ENCODE assay signal across 8 cellular contexts in genomic region chr3:70982700-70983140, GRCh38.
DNase-seq lines count a peak whose midpoint lies in the region; ATAC-seq, FAIRE-seq and TF ChIP-seq lines count a peak whose summit lies in the region.

No MANE protein-coding gene starts in this region.

- H3K4me1 ChIP-seq in GM12878 (ENCODE audit: control insufficient read depth, insufficient read depth, low read length), result 0 out of 2 replicates have a peak, but pooled peaks cover 4% of the 10 kb centered on the region
- peaks cover 0 to 84% (median 80%) of the 10 kb centered on the region in 4 donors for H3K4me1 ChIP-seq in sigmoid colon

- no peak for FAIRE-seq in GM12878 (lab: Jason Lieb, UNC)

- in situ Hi-C loops in GM12878 (cut with MboI), result no loop called here

- no peaks in the 10 kb centered on the region for H3K9me3 ChIP-seq in MG63
- H3K9me3 ChIP-seq in GM12878 (replicated peaks; ENCODE audit: control insufficient read depth, insufficient read depth, low read length), result no peaks in the 10 kb centered on the region
- no peaks in the 10 kb centered on the region for H3K9me3 ChIP-seq in sigmoid colon

- H3K27ac ChIP-seq in GM12878 (ENCODE audit: control insufficient read depth, insufficient read depth) (peak overlapping the region; percentile 48; the same call in 1 of the 2 replicates), sigmoid colon (peak overlapping the region; percentile 74 to 90 (median 84))

- TF ChIP-seq POLR2A in GM12878 (IDR thresholded peaks at IDR 0.05; ENCODE audit: low read depth, low read length), result no peak
- no peak for TF ChIP-seq POLR2A in sigmoid colon (IDR thresholded peaks at IDR 0.05)

- H3K27me3 ChIP-seq in MG63 (no peaks in the 10 kb centered on the region), GM12878 (replicated peaks in 1 of 2; ENCODE audit: control insufficient read depth in 2 of 2, insufficient read depth in 2 of 2, low read length in 1 of 2) (no peaks in the 10 kb centered on the region), sigmoid colon (no peaks in the 10 kb centered on the region)

- RAD21 ChIA-PET in GM12878 (lab: Charles Lee; ENCODE audit: unreplicated experiment), result no interaction called here

- POLR2A ChIA-PET in GM12878 (lab: Charles Lee), result no interaction called here

- H3K9ac ChIP-seq in GM12878 (ENCODE audit: control insufficient read depth, insufficient read depth, low read length), result no peak overlapping the region

- peak; percentile 76 for ATAC-seq in GM19463 (IDR thresholded peaks at IDR 0.05; ENCODE audit: unreplicated experiment)
- ATAC-seq in GM12878, result peak; percentile 91

- CTCF ChIA-PET in GM12878 (lab: Yijun Ruan, JAX), result no interaction called here

- H3K4me3 ChIP-seq in AG10803 (ENCODE audit: low read length), result peak overlapping the region; percentile 39
- no peak overlapping the region for H3K4me3 ChIP-seq in MG63
- no peak overlapping the region for H3K4me3 ChIP-seq in GM12878
- peak overlapping the region in 1 of 4 donors; percentile 2 for H3K4me3 ChIP-seq in sigmoid colon

- H3K36me3 ChIP-seq in MG63, result peaks cover 21% of the 10 kb centered on the region
- no peaks in the 10 kb centered on the region for H3K36me3 ChIP-seq in GM12878 (ENCODE audit: control insufficient read depth in 2 of 2, insufficient read depth in 2 of 2, low read length in 1 of 2)
- peaks cover 0 to 42% (median 13%) of the 10 kb centered on the region in 4 donors for H3K36me3 ChIP-seq in sigmoid colon

- SMC1A ChIA-PET in GM12878 (lab: Charles Lee; ENCODE audit: uncharacterized antibody, unreplicated experiment), result no interaction called here

- peak; percentile 78 for DNase-seq in AG10803 (ENCODE audit: low read depth)
- peak; percentile 50 for DNase-seq in MG63
- peak; percentile 37 for DNase-seq in GM12878 (ENCODE audit: low read depth, low spot score)
- DNase-seq in hypothalamus (lab: John Stamatoyannopoulos, UW), result peak in 27 of 51 donors; percentile 3 to 61 (median 20)
- peak; percentile 74 for DNase-seq in sigmoid colon
- DNase-seq in NK-92 (lab: John Stamatoyannopoulos, UW; ENCODE audit: unreplicated experiment), result no peak
- no peak for DNase-seq in cerebellum (ENCODE audit: low spot score)

- 2% methylated on average over 6 of the region's 6 CpGs for whole genome bisulfite sequencing in GM12878 (ENCODE audit: insufficient coverage, insufficient replicate concordance, low lambda C conversion rate, missing lambda C conversion rate)
- 61 to 67% methylated on average over 6 of the region's 6 CpGs for WGBS in sigmoid colon, 2 donors

- no peaks in the 10 kb centered on the region for H3K79me2 ChIP-seq in GM12878 (ENCODE audit: control insufficient read depth, insufficient read depth, low read length)

- no peak overlapping the region for H3K4me2 ChIP-seq in GM12878 (ENCODE audit: control insufficient read depth, insufficient read depth)

- TF ChIP-seq CTCF in AG10803 (conservative IDR thresholded peaks at IDR 0.05; ENCODE audit: low read length) (no peak), GM12878 (IDR thresholded peaks at IDR 0.05 in 2 of 3, conservative IDR thresholded peaks at IDR 0.05 in 1 of 3; ENCODE audit: control insufficient read depth in 2 of 3, extremely low read depth in 1 of 3, insufficient read depth in 1 of 3, low read depth in 3 of 3, low read length in 3 of 3) (no peak), sigmoid colon (IDR thresholded peaks at IDR 0.05) (no peak)

- peak overlapping the region; percentile 7; the same call in 1 of the 2 replicates for H2AFZ ChIP-seq in GM12878 (ENCODE audit: control insufficient read depth, low read depth, low read length)

- BruUV-seq in GM12878 (replicated peaks; lab: Mats Ljungman, UMichigan), result no TSS peak

- intact Hi-C loops in GM12878 (cut with micrococcal nuclease; ENCODE audit: unreplicated experiment), result no loop called here
- intact Hi-C loops in sigmoid colon (cut with DNase I), result loop anchor here (5.0 to 10.0 kb wide), 3 partner anchors 265 to 602 kb away; partner anchors contain the start of gene FOXP1

- no peaks in the 10 kb centered on the region for H4K20me1 ChIP-seq in GM12878 (ENCODE audit: control insufficient read depth, insufficient read depth)

- TF ChIP-seq EP300 in GM12878 (IDR thresholded peaks at IDR 0.05; ENCODE audit: borderline replicate concordance in 1 of 2, control insufficient read depth in 1 of 2, low read depth in 2 of 2, low read length in 2 of 2), result peak in 1 of 2 experiments; percentile 30; a peak in 1 of 4 replicates
- TF ChIP-seq EP300 in sigmoid colon (IDR thresholded peaks at IDR 0.05), result peak in 1 of 4 donors; percentile 18

- TF ChIP-seq RAD21 in GM12878 (IDR thresholded peaks at IDR 0.05; ENCODE audit: insufficient read depth, low read depth, low read length), result no peak

TF ChIP-seq in GM12878, 131 proteins besides CTCF, POLR2A, EP300 and RAD21:
- TF ChIP-seq BACH1 (IDR thresholded peaks at IDR 0.05; ENCODE audit: borderline replicate concordance) (no peak), POLR2AphosphoS5 (IDR thresholded peaks at IDR 0.05; ENCODE audit: low read length) (0 out of 2 replicates have a peak, but pooled peaks have one; percentile 37), GATAD2B (conservative IDR thresholded peaks at IDR 0.05; ENCODE audit: low read depth) (no peak), IRF4 (IDR thresholded peaks at IDR 0.05; ENCODE audit: low read depth, low read length) (no peak), TCF3 (IDR thresholded peaks at IDR 0.05; ENCODE audit: borderline replicate concordance, insufficient read depth, low read depth, low read length) (no peak), TBL1XR1 (IDR thresholded peaks at IDR 0.05; ENCODE audit: low read depth, low read length) (no peak), ZSCAN29 (IDR thresholded peaks at IDR 0.05) (no peak), MEF2B (IDR thresholded peaks at IDR 0.05; ENCODE audit: partially characterized antibody, poor library complexity, severe bottlenecking) (peak; percentile 59), PBX3 (IDR thresholded peaks at IDR 0.05; ENCODE audit: insufficient replicate concordance, low read depth, low read length) (no peak), IKZF2 (IDR thresholded peaks at IDR 0.05) (0 out of 4 replicates have a peak, but pooled peaks of 1 of the 2 experiments have one; percentile 17), FOXK2 (IDR thresholded peaks at IDR 0.05) (no peak)
- TF ChIP-seq, protein P1, sequence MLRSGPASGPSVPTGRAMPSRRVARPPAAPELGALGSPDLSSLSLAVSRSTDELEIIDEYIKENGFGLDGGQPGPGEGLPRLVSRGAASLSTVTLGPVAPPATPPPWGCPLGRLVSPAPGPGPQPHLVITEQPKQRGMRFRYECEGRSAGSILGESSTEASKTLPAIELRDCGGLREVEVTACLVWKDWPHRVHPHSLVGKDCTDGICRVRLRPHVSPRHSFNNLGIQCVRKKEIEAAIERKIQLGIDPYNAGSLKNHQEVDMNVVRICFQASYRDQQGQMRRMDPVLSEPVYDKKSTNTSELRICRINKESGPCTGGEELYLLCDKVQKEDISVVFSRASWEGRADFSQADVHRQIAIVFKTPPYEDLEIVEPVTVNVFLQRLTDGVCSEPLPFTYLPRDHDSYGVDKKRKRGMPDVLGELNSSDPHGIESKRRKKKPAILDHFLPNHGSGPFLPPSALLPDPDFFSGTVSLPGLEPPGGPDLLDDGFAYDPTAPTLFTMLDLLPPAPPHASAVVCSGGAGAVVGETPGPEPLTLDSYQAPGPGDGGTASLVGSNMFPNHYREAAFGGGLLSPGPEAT (IDR thresholded peaks at IDR 0.05; ENCODE audit: low read depth), result peak; percentile 42; the same call in 1 of the 2 replicates

Comparison
In these comparisons a context has a peak if more than half of its experiments do, and no peak if none do; other contexts are left out.
1. DNase-seq: peak in AG10803 (single experiment), MG63 (single experiment), GM12878 (single experiment), hypothalamus (27 of 51) and sigmoid colon (single experiment); none in NK-92 (single experiment) and cerebellum (single experiment).